In genomic region chr7:100271716-100272537, GRCh38 we compare ENCODE assay signal across 8 cellular contexts. TPM values are rescaled to one million over a fixed set of nuclear protein-coding genes. Genes with fewer than 3 reads are reported as not detected.
DNase-seq lines count a peak whose midpoint lies in the region; ATAC-seq and TF ChIP-seq lines count a peak whose summit lies in the region.

No MANE protein-coding gene starts in this region.

- POLR2A ChIA-PET in AG04449 (lab: Yijun Ruan, JAX): interaction anchor here (0.7 kb wide), 2 partner anchors 12 to 156 kb away, joined by 3 to 4 read pairs; partner anchors contain the start of gene ZCWPW1

- H3K4me3 ChIP-seq in AG04449 (ENCODE audit: low read depth, low read length) (peak overlapping the region; percentile 69), WI38 (ENCODE audit: low read depth, low read length) (peak overlapping the region; percentile 65), cardiac fibroblast (replicated peaks in 1 of 2; ENCODE audit: low read depth in 2 of 2, low read length in 2 of 2) (peak overlapping the region; percentile 64 to 66)

- peak; percentile 47 for DNase-seq in AG04449 (ENCODE audit: low read depth, low spot score)
- peak; percentile 94 for DNase-seq in NCI-H2171 treated with DMSO at 0.1 percent for 48 hours (lab: John Stamatoyannopoulos, UW)
- DNase-seq in cardiac fibroblast (ENCODE audit: low read depth in 2 of 2): peak; percentile 95 to 98
- DNase-seq in immature natural killer cell: peak; percentile 97 to 98 (median 97)
- peak; percentile 93 for DNase-seq in smooth muscle cell of the brain vasculature (ENCODE audit: low read depth, low spot score)

- H3K27ac Mint-ChIP-seq in immature natural killer cell: peak overlapping the region in 4 of 6 donors; percentile 40 to 71 (median 64)

- peaks cover 0 to 16% (median 3%) of the 10 kb centered on the region in 3 donors for H3K27me3 Mint-ChIP-seq in immature natural killer cell (ENCODE audit: low read depth in 3 of 3)

- CTCF ChIA-PET in AG04449 (lab: Yijun Ruan, JAX): interaction anchor here (0.9 kb wide), 1 partner anchor 141 kb away, joined by 4 read pairs; no protein-coding TSS in a partner anchor

- peaks cover 0 to 4% (median 2%) of the 10 kb centered on the region in 3 donors for H3K36me3 Mint-ChIP-seq in immature natural killer cell

- H3K4me1 Mint-ChIP-seq in immature natural killer cell: peaks cover 9 to 15% of the 10 kb centered on the region in 2 donors

- H3K9me3 Mint-ChIP-seq in immature natural killer cell: no peaks in the 10 kb centered on the region

- peak; percentile 43 for TF ChIP-seq CTCF in AG04449 (IDR thresholded peaks at IDR 0.05; ENCODE audit: insufficient read depth, low read length, missing control alignments)
- TF ChIP-seq CTCF in WI38 (IDR thresholded peaks at IDR 0.05; ENCODE audit: low read depth, low read length): no peak
- TF ChIP-seq CTCF in cardiac fibroblast (IDR thresholded peaks at IDR 0.05; ENCODE audit: low read depth, low read length): no peak

- ATAC-seq in GM18868 (IDR thresholded peaks at IDR 0.05; ENCODE audit: unreplicated experiment) (peak; percentile 87), HG03103 (IDR thresholded peaks at IDR 0.05; ENCODE audit: low read depth, unreplicated experiment) (peak; percentile 86)

- H3K4me3 Mint-ChIP-seq in immature natural killer cell: peak overlapping the region; percentile 78 to 86 (median 82)

RNA-seq across cellular contexts. Expression of gene SPDYE3, which starts 35.6 kb away (rescaled TPM):
- polyA plus RNA-seq in immature natural killer cell: 10 to 100 TPM in 1 of 3 donors, 1 to 10 TPM in 2; 6.8 to 11.1 (median 7.6) TPM

RNA-seq across cellular contexts. Expression of gene PVRIG, which starts 52.2 kb away (rescaled TPM):
- polyA plus RNA-seq in immature natural killer cell: 100 to 1,000 TPM; 151 to 240 (median 209) TPM

Comparison
In these comparisons a context has a peak if more than half of its experiments do, and no peak if none do; other contexts are left out.
1. Peak in every context shown above with its lines: DNase-seq, ATAC-seq and H3K4me3 ChIP-seq.
2. DNase-seq: peak in every context shown above with its lines; median percentile 97 in immature natural killer cell; 96 in cardiac fibroblast; 94 in NCI-H2171 treated with DMSO at 0.1 percent for 48 hours; 93 in smooth muscle cell of the brain vasculature; 47 in AG04449.